In genomic region chr10:100184426-100185219, GRCh38 we compare ENCODE assay signal across 8 cellular contexts. TPM values are rescaled to one million over a fixed set of nuclear protein-coding genes. Genes with fewer than 3 reads are reported as not detected.
DNase-seq lines count a peak whose midpoint lies in the region; ATAC-seq lines count a peak whose summit lies in the region.

No MANE protein-coding gene starts in this region.

- peaks cover 62% of the 10 kb centered on the region for H3K4me1 Mint-ChIP-seq in activated T-cell treated with anti-CD3 and anti-CD28 coated beads, Interleukin-2, amount 50 U/mL, for 24 hours (ENCODE audit: low read depth)
- H3K4me1 Mint-ChIP-seq in activated T-helper 17 cell treated with anti-CD3 and anti-CD28 coated beads, Interleukin-2, amount 50 U/mL, for 72 hours, result peaks cover 45% of the 10 kb centered on the region
- H3K4me1 Mint-ChIP-seq in stimulated activated memory B cell treated with anti-CD40 and anti-IgM and Interleukin-4, amounts not matched to agents 10 μg/mL and 1 μg/mL and 100 μg/mL, for 72 hours, result peaks cover 54% of the 10 kb centered on the region

- DNase-seq in activated T-cell treated with anti-CD3 and anti-CD28 coated beads, Interleukin-2, amount 50 U/mL, for 24 hours, result no peak
- no peak for DNase-seq in activated T-cell treated with anti-CD3 and anti-CD28 coated beads for 4 hours
- DNase-seq in M059J (ENCODE audit: low read depth), result peak; percentile 50
- no peak for DNase-seq in activated gamma-delta T cell treated with Interleukin-2 at 50 U/mL for 16 hours

- H3K9me3 ChIP-seq in iPS-18a (ENCODE audit: control insufficient read depth, low read depth, low read length), result no peaks in the 10 kb centered on the region

- no peaks in the 10 kb centered on the region for H3K9me3 Mint-ChIP-seq in activated T-cell treated with anti-CD3 and anti-CD28 coated beads, Interleukin-2, amount 50 U/mL, for 24 hours
- H3K9me3 Mint-ChIP-seq in activated T-helper 17 cell treated with anti-CD3 and anti-CD28 coated beads, Interleukin-2, amount 50 U/mL, for 72 hours, result no peaks in the 10 kb centered on the region
- no peaks in the 10 kb centered on the region for H3K9me3 Mint-ChIP-seq in stimulated activated memory B cell treated with anti-CD40 and anti-IgM and Interleukin-4, amounts not matched to agents 10 μg/mL and 1 μg/mL and 100 μg/mL, for 72 hours

- no peaks in the 10 kb centered on the region for H3K27me3 ChIP-seq in iPS-18a (ENCODE audit: control insufficient read depth, insufficient read depth, low read length)

- H3K27me3 Mint-ChIP-seq in activated T-cell treated with anti-CD3 and anti-CD28 coated beads, Interleukin-2, amount 50 U/mL, for 24 hours, result no peaks in the 10 kb centered on the region
- H3K27me3 Mint-ChIP-seq in activated T-helper 17 cell treated with anti-CD3 and anti-CD28 coated beads, Interleukin-2, amount 50 U/mL, for 72 hours, result no peaks in the 10 kb centered on the region
- H3K27me3 Mint-ChIP-seq in stimulated activated memory B cell treated with anti-CD40 and anti-IgM and Interleukin-4, amounts not matched to agents 10 μg/mL and 1 μg/mL and 100 μg/mL, for 72 hours, result no peaks in the 10 kb centered on the region

- H3K4me1 ChIP-seq in iPS-18a (ENCODE audit: control insufficient read depth, low read depth, low read length), result peaks cover 5% of the 10 kb centered on the region

- H3K27ac ChIP-seq in iPS-18a (ENCODE audit: low read length), result no peak overlapping the region

- H3K36me3 Mint-ChIP-seq in activated T-cell treated with anti-CD3 and anti-CD28 coated beads, Interleukin-2, amount 50 U/mL, for 24 hours (ENCODE audit: low read depth), result peaks cover 92% of the 10 kb centered on the region
- peaks cover 82% of the 10 kb centered on the region for H3K36me3 Mint-ChIP-seq in activated T-helper 17 cell treated with anti-CD3 and anti-CD28 coated beads, Interleukin-2, amount 50 U/mL, for 72 hours (ENCODE audit: low read depth)
- H3K36me3 Mint-ChIP-seq in stimulated activated memory B cell treated with anti-CD40 and anti-IgM and Interleukin-4, amounts not matched to agents 10 μg/mL and 1 μg/mL and 100 μg/mL, for 72 hours, result peaks cover 30% of the 10 kb centered on the region

- peak; percentile 15 for ATAC-seq in activated T-helper 17 cell treated with anti-CD3 and anti-CD28 coated beads, Interleukin-2, amount 50 U/mL, for 72 hours (replicated peaks)
- no peak for ATAC-seq in stimulated activated memory B cell treated with anti-CD40 and anti-IgM and Interleukin-4, amounts not matched to agents 10 μg/mL and 1 μg/mL and 100 μg/mL, for 72 hours
- no peak for ATAC-seq in GM18867 (IDR thresholded peaks at IDR 0.05; ENCODE audit: unreplicated experiment)

- peak overlapping the region; percentile 88 for H3K4me3 ChIP-seq in iPS-18a (ENCODE audit: low read length)

- H3K27ac Mint-ChIP-seq in activated T-cell treated with anti-CD3 and anti-CD28 coated beads, Interleukin-2, amount 50 U/mL, for 24 hours, result peak overlapping the region; percentile 98
- peak overlapping the region; percentile 91 for H3K27ac Mint-ChIP-seq in activated T-helper 17 cell treated with anti-CD3 and anti-CD28 coated beads, Interleukin-2, amount 50 U/mL, for 72 hours
- H3K27ac Mint-ChIP-seq in stimulated activated memory B cell treated with anti-CD40 and anti-IgM and Interleukin-4, amounts not matched to agents 10 μg/mL and 1 μg/mL and 100 μg/mL, for 72 hours, result peak overlapping the region; percentile 97

- H3K9ac ChIP-seq in iPS-18a (ENCODE audit: low read length), result peak overlapping the region; percentile 90

- H3K4me3 Mint-ChIP-seq in activated T-cell treated with anti-CD3 and anti-CD28 coated beads, Interleukin-2, amount 50 U/mL, for 24 hours, result peak overlapping the region; percentile 93
- H3K4me3 Mint-ChIP-seq in activated T-helper 17 cell treated with anti-CD3 and anti-CD28 coated beads, Interleukin-2, amount 50 U/mL, for 72 hours, result peak overlapping the region; percentile 91
- H3K4me3 Mint-ChIP-seq in stimulated activated memory B cell treated with anti-CD40 and anti-IgM and Interleukin-4, amounts not matched to agents 10 μg/mL and 1 μg/mL and 100 μg/mL, for 72 hours, result peak overlapping the region; percentile 93

- peaks cover 19% of the 10 kb centered on the region for H3K36me3 ChIP-seq in iPS-18a (ENCODE audit: control insufficient read depth, low read depth, low read length)

RNA-seq across cellular contexts. Expression of gene ERLIN1, which starts 1.2 kb away (rescaled TPM):
- 34.6 and 64.3 TPM in 2 replicates for total RNA-seq in M059J (2014; rRNA removed; shearing (Covaris generic))
- 10 to 100 TPM; 12.1 to 19.1 TPM for total RNA-seq in activated T-helper 17 cell treated with anti-CD3 and anti-CD28 coated beads, Interleukin-2, amount 50 U/mL, for 72 hours

RNA-seq across cellular contexts. Expression of gene CHUK, which starts 44.8 kb away (rescaled TPM):
- total RNA-seq in M059J (2014; rRNA removed; shearing (Covaris generic)), result 19.6 and 28.8 TPM in 2 replicates
- 10 to 100 TPM; 17.4 to 32.2 TPM for total RNA-seq in activated T-helper 17 cell treated with anti-CD3 and anti-CD28 coated beads, Interleukin-2, amount 50 U/mL, for 72 hours
